ENCODE assay signal across 28 cellular contexts in genomic region chr15:41491889-41492288, GRCh38. TPM values are rescaled to one million over a fixed set of nuclear protein-coding genes. Genes with fewer than 3 reads are reported as not detected.
DNase-seq lines count a peak whose midpoint lies in the region; ATAC-seq and TF ChIP-seq lines count a peak whose summit lies in the region.
"Had no signal": no experiment of that assay in that cellular context is flagged by ENCODE, and none has a peak within 500 bp of the region (broad histone marks: within the 10 kb centered on the region; RNA-seq: fewer than 3 reads in every experiment).

No MANE protein-coding gene starts in this region.

- POLR2A ChIA-PET in HEK293T (lab: Yijun Ruan, JAX) (no interaction called here), RWPE1 (lab: Yijun Ruan, JAX; ENCODE audit: low non-redundant PET) (no interaction called here)

- no peaks in the 10 kb centered on the region for H3K9me3 Mint-ChIP-seq in CD4-positive, CD25-positive, alpha-beta regulatory T cell
- H3K9me3 Mint-ChIP-seq in endothelial cell (ENCODE audit: unreplicated experiment): no peaks in the 10 kb centered on the region
- H3K9me3 Mint-ChIP-seq: activated CD4-positive, alpha-beta T cell treated with anti-CD3 and anti-CD28 coated beads, Interleukin-2, amount 10 ng/mL, durations not matched to agents 7 days and 5 days had no signal

- no peak for TF ChIP-seq CTCF in endothelial cell (IDR thresholded peaks at IDR 0.05; ENCODE audit: unreplicated experiment)
- no peak for TF ChIP-seq CTCF in RWPE1 (conservative IDR thresholded peaks at IDR 0.05; ENCODE audit: low read depth)

- no peak for DNase-seq in CD4-positive, CD25-positive, alpha-beta regulatory T cell
- no peak for DNase-seq in HEK293T (ENCODE audit: extremely low spot score)
- no peak for DNase-seq in endothelial cell (ENCODE audit: low spot score)
- no peak for DNase-seq in RWPE1 (ENCODE audit: low spot score)
- no peak for DNase-seq in A172 (ENCODE audit: low spot score)
- DNase-seq: activated CD4-positive, alpha-beta T cell treated with anti-CD3 and anti-CD28 coated beads, Interleukin-2, amount 10 ng/mL, durations not matched to agents 7 days and 5 days; activated CD8-positive, alpha-beta memory T cell treated with anti-CD3 and anti-CD28 coated beads, Interleukin-2, amount 10 ng/mL, durations not matched to agents 7 days and 5 days; activated naive CD4-positive, alpha-beta T cell treated with Interleukin-2 at 50 U/mL for 16 hours; activated T-cell treated with anti-CD3 and anti-CD28 coated beads, Interleukin-2, amount 50 U/mL, for 48 hours; amniotic stem cell; DMS 273 treated with DMSO at 0.1 percent for 48 hours; effector CD4-positive, alpha-beta T cell; EL; left lung; NCI-H1417; NCI-H2081; NCI-H226; nucleus accumbens; uterus had no signal

- no peaks in the 10 kb centered on the region for H3K36me3 ChIP-seq in CD4-positive, CD25-positive, alpha-beta regulatory T cell (ENCODE audit: control insufficient read depth, insufficient read depth, low read length)
- H3K36me3 ChIP-seq: left lung, uterus had no signal

- H3K27me3 ChIP-seq in CD4-positive, CD25-positive, alpha-beta regulatory T cell (ENCODE audit: control insufficient read depth, insufficient read depth, low read length): peaks cover 5% of the 10 kb centered on the region

- peaks cover 28% of the 10 kb centered on the region for H3K4me1 ChIP-seq in CD4-positive, CD25-positive, alpha-beta regulatory T cell (ENCODE audit: control insufficient read depth, insufficient read depth, low read length, poor library complexity, severe bottlenecking)

- no peaks in the 10 kb centered on the region for H3K36me3 Mint-ChIP-seq in CD4-positive, CD25-positive, alpha-beta regulatory T cell
- peaks cover 14% of the 10 kb centered on the region for H3K36me3 Mint-ChIP-seq in endothelial cell (ENCODE audit: low read depth, unreplicated experiment)

- H3K9me3 ChIP-seq in CD4-positive, CD25-positive, alpha-beta regulatory T cell (ENCODE audit: control insufficient read depth in 2 of 2, low read length in 2 of 2): no peaks in the 10 kb centered on the region
- H3K9me3 ChIP-seq: left lung, uterus had no signal

- H3K27ac Mint-ChIP-seq in CD4-positive, CD25-positive, alpha-beta regulatory T cell: no peak overlapping the region
- H3K27ac Mint-ChIP-seq in endothelial cell (ENCODE audit: unreplicated experiment): no peak overlapping the region
- H3K27ac Mint-ChIP-seq: activated CD4-positive, alpha-beta T cell treated with anti-CD3 and anti-CD28 coated beads, Interleukin-2, amount 10 ng/mL, durations not matched to agents 7 days and 5 days; activated CD8-positive, alpha-beta memory T cell treated with anti-CD3 and anti-CD28 coated beads, Interleukin-2, amount 10 ng/mL, durations not matched to agents 7 days and 5 days; CD14-positive monocyte; stimulated activated naive CD8-positive, alpha-beta T cell treated with anti-CD3 and anti-CD28 coated beads, Interleukin-15, Interleukin-2, amounts not matched to agents 100 ng/mL and 50 ng/mL, for 24 hours had no signal

- peak overlapping the region; percentile 3 to 99 (median 24) for H3K4me3 Mint-ChIP-seq in CD4-positive, CD25-positive, alpha-beta regulatory T cell
- H3K4me3 Mint-ChIP-seq in endothelial cell (ENCODE audit: unreplicated experiment): peak overlapping the region; percentile 31

- H3K4me1 Mint-ChIP-seq in CD4-positive, CD25-positive, alpha-beta regulatory T cell: peaks cover 5 to 23% (median 15%) of the 10 kb centered on the region in 4 donors
- peaks cover 23% of the 10 kb centered on the region for H3K4me1 Mint-ChIP-seq in endothelial cell (ENCODE audit: unreplicated experiment)

- CTCF ChIA-PET in HEK293T (lab: Yijun Ruan, JAX) (no interaction called here), RWPE1 (lab: Yijun Ruan, JAX) (no interaction called here)

- no peak for ATAC-seq in CD4-positive, CD25-positive, alpha-beta regulatory T cell (ENCODE audit: low read depth in 2 of 2)
- ATAC-seq in HG03342 (IDR thresholded peaks at IDR 0.05; ENCODE audit: unreplicated experiment): no peak
- ATAC-seq: activated CD8-positive, alpha-beta memory T cell treated with anti-CD3 and anti-CD28 coated beads, Interleukin-2, amount 10 ng/mL, durations not matched to agents 7 days and 5 days; GM12878; HCT116; left lung had no signal

- H3K27me3 Mint-ChIP-seq in CD4-positive, CD25-positive, alpha-beta regulatory T cell: peaks cover 21% of the 10 kb centered on the region
- H3K27me3 Mint-ChIP-seq in endothelial cell (ENCODE audit: unreplicated experiment): peaks cover 21% of the 10 kb centered on the region

- no peak overlapping the region for H3K27ac ChIP-seq in CD4-positive, CD25-positive, alpha-beta regulatory T cell (ENCODE audit: insufficient read depth, low read length, poor library complexity, severe bottlenecking)
- H3K27ac ChIP-seq in RWPE1: no peak overlapping the region
- H3K27ac ChIP-seq: epithelial cell of prostate, left lung, skin epidermis, uterus had no signal

- H3K4me3 ChIP-seq in CD4-positive, CD25-positive, alpha-beta regulatory T cell (ENCODE audit: low read depth, low read length): no peak overlapping the region
- H3K4me3 ChIP-seq: skin epidermis had no signal

TF ChIP-seq in HEK293T, 16 proteins besides CTCF, POLR2A, EP300 and RAD21:
- no peak for TF ChIP-seq LEF1 (IDR thresholded peaks at IDR 0.05; ENCODE audit: borderline replicate concordance)
- TF ChIP-seq ZNF384 (IDR thresholded peaks at IDR 0.05): 0 out of 2 replicates have a peak, but pooled peaks have one; percentile 21
- no peak for TF ChIP-seq CTBP1 (IDR thresholded peaks at IDR 0.05; ENCODE audit: borderline replicate concordance)
- no peak for TF ChIP-seq SP1 (IDR thresholded peaks at IDR 0.05)
- TF ChIP-seq NFRKB (IDR thresholded peaks at IDR 0.05): no peak

RNA-seq across cellular contexts. Expression of gene ITPKA, which starts 1.8 kb away (rescaled TPM):
- not detected for total RNA-seq in CD4-positive, CD25-positive, alpha-beta regulatory T cell
- polyA plus RNA-seq in CD4-positive, CD25-positive, alpha-beta regulatory T cell: not detected
- total RNA-seq in endothelial cell (ENCODE audit: unreplicated experiment): 4.2 TPM
- 15.5 and 17.3 TPM in 2 replicates for total RNA-seq in A172 (2014; rRNA removed; shearing (Covaris generic))
- polyA plus RNA-seq: CD14-positive monocyte had no signal

RNA-seq across cellular contexts. Expression of gene LTK, which starts 21.7 kb away (rescaled TPM):
- total RNA-seq in CD4-positive, CD25-positive, alpha-beta regulatory T cell: 2.0 TPM
- under 1 TPM; 0.17 to 0.59 (median 0.38) TPM for polyA plus RNA-seq in CD4-positive, CD25-positive, alpha-beta regulatory T cell
- 25.7 TPM for total RNA-seq in endothelial cell (ENCODE audit: unreplicated experiment)
- total RNA-seq in A172 (2014; rRNA removed; shearing (Covaris generic)): 4.3 and 5.2 TPM in 2 replicates
- total RNA-seq: bronchial epithelial cell, SK-MEL-5 had no signal
- polyA plus RNA-seq: CD14-positive monocyte had no signal

RNA-seq across cellular contexts. Expression of gene RPAP1, which starts 52.2 kb away (rescaled TPM):
- 29.5 TPM for total RNA-seq in CD4-positive, CD25-positive, alpha-beta regulatory T cell
- 1 to 10 TPM; 4.7 to 9.1 (median 8.1) TPM for polyA plus RNA-seq in CD4-positive, CD25-positive, alpha-beta regulatory T cell
- 41.2 TPM for total RNA-seq in endothelial cell (ENCODE audit: unreplicated experiment)
- 15.4 and 23.6 TPM in 2 replicates for total RNA-seq in A172 (2014; rRNA removed; shearing (Covaris generic))
